Comparison of ENCODE assay signal across 16 cellular contexts in the genomic region with DNA sequence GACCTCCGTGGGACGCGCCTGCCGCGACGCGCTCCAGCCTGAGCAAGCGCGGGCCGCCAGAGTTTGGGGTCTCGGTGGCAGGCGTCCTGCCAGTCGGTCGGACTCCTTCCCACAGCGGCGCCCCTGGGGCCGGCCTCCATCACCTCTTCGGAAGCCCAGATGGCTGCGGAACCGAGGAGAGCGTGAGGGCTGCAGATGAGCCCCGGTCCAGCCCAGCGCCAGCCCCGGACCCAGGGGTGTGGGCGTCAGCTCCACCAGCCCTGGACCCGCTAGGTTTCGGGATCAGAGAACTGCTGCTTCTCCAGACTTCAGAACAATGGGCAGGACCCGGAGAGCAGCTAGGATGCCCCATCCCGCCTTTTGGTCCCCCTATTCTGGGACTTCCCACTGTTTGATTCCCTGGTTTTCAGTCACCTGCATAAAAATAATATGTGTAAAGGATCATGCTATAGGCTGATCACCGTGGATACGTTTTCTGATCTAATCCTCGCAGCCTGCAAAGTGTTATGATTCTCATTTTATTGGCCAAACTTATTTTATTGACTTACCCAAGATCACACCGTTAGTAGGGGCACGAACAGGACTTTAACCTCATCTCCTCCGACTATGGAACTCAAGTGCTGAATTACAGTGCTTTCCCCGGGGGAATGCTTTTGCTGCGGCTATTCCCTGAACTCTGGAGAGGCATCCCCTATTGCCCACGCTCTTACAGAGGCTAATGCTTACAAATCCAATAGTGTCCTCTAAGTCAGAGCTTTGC. TPM values are rescaled to one million over a fixed set of nuclear protein-coding genes. Genes with fewer than 3 reads are reported as not detected.
DNase-seq lines count a peak whose midpoint lies in the region; ATAC-seq and TF ChIP-seq lines count a peak whose summit lies in the region.
"Had no signal": no experiment of that assay in that cellular context is flagged by ENCODE, and none has a peak within 500 bp of the region (broad histone marks: within the 10 kb centered on the region; RNA-seq: fewer than 3 reads in every experiment).

No MANE protein-coding gene starts in this region.

- ATAC-seq in heart left ventricle: no peak
- no peak for ATAC-seq in left cardiac atrium
- ATAC-seq in T-cell (replicated peaks in 1 of 4): peak in 1 of 4 experiments; percentile 11
- no peak for ATAC-seq in GM19351 (IDR thresholded peaks at IDR 0.05; ENCODE audit: unreplicated experiment)
- ATAC-seq: HCT116 had no signal

- H3K27me3 Mint-ChIP-seq in T-cell: peaks cover 35 to 62% of the 10 kb centered on the region in 2 donors
- peaks cover 82 to 89% (median 82%) of the 10 kb centered on the region in 3 donors for H3K27me3 Mint-ChIP-seq in CD14-positive monocyte (ENCODE audit: low read depth in 3 of 3)

- peak overlapping the region in 9 of 12 donors; percentile 18 to 48 (median 39) for H3K4me3 ChIP-seq in heart left ventricle
- peak overlapping the region; percentile 32 for H3K4me3 ChIP-seq in iPS-18a (ENCODE audit: low read length)
- peak overlapping the region in 3 of 4 donors; percentile 18 to 44 (median 42) for H3K4me3 ChIP-seq in stomach

- H3K4me1 Mint-ChIP-seq in T-cell (peaks cover 37 to 47% (median 43%) of the 10 kb centered on the region in 3 donors), CD14-positive monocyte (peaks cover 22% of the 10 kb centered on the region)

- H3K4me3 Mint-ChIP-seq in T-cell: peak overlapping the region; percentile 22 to 70 (median 31)
- H3K4me3 Mint-ChIP-seq in CD14-positive monocyte: peak overlapping the region in 1 of 2 donors; percentile 54

- H3K36me3 Mint-ChIP-seq in T-cell (peaks cover 16% of the 10 kb centered on the region), CD14-positive monocyte (peaks cover 22 to 29% of the 10 kb centered on the region in 2 donors)

- H3K9me3 ChIP-seq in heart left ventricle (no peaks in the 10 kb centered on the region), iPS-18a (ENCODE audit: control insufficient read depth, low read depth, low read length) (no peaks in the 10 kb centered on the region), stomach (no peaks in the 10 kb centered on the region)
- H3K9me3 ChIP-seq: neutrophil had no signal

- TF ChIP-seq POLR2A in heart left ventricle (IDR thresholded peaks at IDR 0.05): no peak
- no peak for TF ChIP-seq POLR2A in stomach (IDR thresholded peaks at IDR 0.05)

- H3K9me3 Mint-ChIP-seq in T-cell (no peaks in the 10 kb centered on the region), CD14-positive monocyte (peaks cover 0 to 15% (median 9%) of the 10 kb centered on the region in 7 donors)

- intact Hi-C loops in heart left ventricle (cut with DNase I) (loop anchor here in 1 of 10 donors (10.0 kb wide), 1 partner anchor 451 kb away; no protein-coding TSS in a partner anchor), left cardiac atrium (cut with DNase I) (no loop called here), stomach (cut with DNase I; ENCODE audit: low total_unique reads) (no loop called here), CD14-positive monocyte (cut with micrococcal nuclease) (no loop called here)

- H3K4me1 ChIP-seq in heart left ventricle (peaks cover 4 to 48% (median 21%) of the 10 kb centered on the region in 12 donors), iPS-18a (ENCODE audit: control insufficient read depth, low read depth, low read length) (peaks cover 13% of the 10 kb centered on the region), stomach (peaks cover 19 to 59% (median 38%) of the 10 kb centered on the region in 4 donors)

- no peak overlapping the region for H3K9ac ChIP-seq in iPS-18a (ENCODE audit: low read length)

- H3K27ac Mint-ChIP-seq in T-cell: no peak overlapping the region
- H3K27ac Mint-ChIP-seq in CD14-positive monocyte: no peak overlapping the region

- no peak for TF ChIP-seq EP300 in stomach (IDR thresholded peaks at IDR 0.05)

- H3K27ac ChIP-seq in heart left ventricle: no peak overlapping the region
- H3K27ac ChIP-seq in iPS-18a (ENCODE audit: low read length): no peak overlapping the region
- H3K27ac ChIP-seq in stomach: no peak overlapping the region
- H3K27ac ChIP-seq: C4-2B, neutrophil, RWPE1, VCaP had no signal

- H3K36me3 ChIP-seq in heart left ventricle (peaks cover 0 to 9% (median 0%) of the 10 kb centered on the region in 9 donors), iPS-18a (ENCODE audit: control insufficient read depth, low read depth, low read length) (no peaks in the 10 kb centered on the region), stomach (peaks cover 0 to 18% (median 3%) of the 10 kb centered on the region in 4 donors)

- 11 to 42% (median 27%) methylated on average over 12 to 38 of the region's 38 CpGs for WGBS in heart left ventricle, 4 donors
- 15 to 36% (median 18%) methylated on average over 13 to 38 of the region's 38 CpGs for WGBS in stomach, 5 donors

- TF ChIP-seq CTCF in heart left ventricle (IDR thresholded peaks at IDR 0.05) (no peak), stomach (IDR thresholded peaks at IDR 0.05) (no peak), CD14-positive monocyte (IDR thresholded peaks at IDR 0.05) (no peak)

- CTCF ChIA-PET in T-cell (lab: Charles Lee): no interaction called here

- DNase-seq in heart left ventricle: no peak
- no peak for DNase-seq in left cardiac atrium
- no peak for DNase-seq in T-cell
- no peak for DNase-seq in stomach
- no peak for DNase-seq in NCI-H748 (lab: John Stamatoyannopoulos, UW; ENCODE audit: unreplicated experiment)
- DNase-seq in CD14-positive monocyte (ENCODE audit: low spot score): no peak
- DNase-seq: activated gamma-delta T cell; effector CD8-positive, alpha-beta T cell had no signal

- POLR2A ChIA-PET in T-cell (lab: Charles Lee): no interaction called here

- H3K27me3 ChIP-seq in heart left ventricle (peaks cover 32 to 99% (median 82%) of the 10 kb centered on the region in 9 donors), iPS-18a (ENCODE audit: control insufficient read depth, insufficient read depth, low read length) (peaks cover 100% of the 10 kb centered on the region), stomach (peaks cover 18 to 98% (median 79%) of the 10 kb centered on the region in 3 donors)

RNA-seq across cellular contexts. Expression of a gene that starts 2.8 kb away (rescaled TPM):
- total RNA-seq in heart left ventricle: under 1 TPM in 1 of 9 donors, not detected in 8; 0.07 TPM
- polyA plus RNA-seq in heart left ventricle: not detected
- under 1 TPM in 1 of 2 donors, not detected in 1; 0.05 TPM for total RNA-seq in left cardiac atrium
- total RNA-seq in T-cell: under 1 TPM; 0.20 to 0.49 (median 0.38) TPM
- total RNA-seq in stomach: 1 to 10 TPM in 1 of 5 donors, not detected in 4; 7.0 TPM
- polyA plus RNA-seq in stomach: not detected
- not detected for polyA plus RNA-seq in CD14-positive monocyte
- total RNA-seq: M059J had no signal

RNA-seq across cellular contexts. Expression of a gene that starts 10.3 kb away (rescaled TPM):
- total RNA-seq in heart left ventricle: not detected
- polyA plus RNA-seq in heart left ventricle: not detected
- under 1 TPM in 1 of 2 donors, not detected in 1; 0.29 TPM for total RNA-seq in left cardiac atrium
- total RNA-seq in T-cell: not detected
- not detected for total RNA-seq in stomach
- under 1 TPM in 1 of 3 donors, not detected in 2; 0.15 TPM for polyA plus RNA-seq in stomach
- polyA plus RNA-seq in CD14-positive monocyte: not detected
- total RNA-seq: M059J had no signal
